1 cellular context compared by ENCODE assay signal in genomic region chr16:89668790-89669158, GRCh38.
TF ChIP-seq lines count a peak whose summit lies in the region.

No MANE protein-coding gene starts in this region.

TF ChIP-seq in HepG2, 621 proteins besides CTCF, POLR2A, EP300 and RAD21:
- TF ChIP-seq ZNF687 (CRISPR knock-in tag; IDR thresholded peaks at IDR 0.05) = peak; percentile 64
- no peak for TF ChIP-seq ZNF18 (CRISPR knock-in tag; IDR thresholded peaks at IDR 0.05; ENCODE audit: insufficient replicate concordance)
- peak; percentile 54 for TF ChIP-seq HNF4A (CRISPR knock-in tag; IDR thresholded peaks at IDR 0.05)
- TF ChIP-seq FOXM1 (CRISPR knock-in tag; IDR thresholded peaks at IDR 0.05) = no peak
- TF ChIP-seq ZBTB38 (CRISPR knock-in tag; IDR thresholded peaks at IDR 0.05) = peak; percentile 49
- TF ChIP-seq CC2D1A (CRISPR knock-in tag; IDR thresholded peaks at IDR 0.05) = no peak
- 0 out of 2 replicates have a peak, but pooled peaks have one; percentile 13 for TF ChIP-seq PAXIP1 (CRISPR knock-in tag; conservative IDR thresholded peaks at IDR 0.05)
